In the genomic region with DNA sequence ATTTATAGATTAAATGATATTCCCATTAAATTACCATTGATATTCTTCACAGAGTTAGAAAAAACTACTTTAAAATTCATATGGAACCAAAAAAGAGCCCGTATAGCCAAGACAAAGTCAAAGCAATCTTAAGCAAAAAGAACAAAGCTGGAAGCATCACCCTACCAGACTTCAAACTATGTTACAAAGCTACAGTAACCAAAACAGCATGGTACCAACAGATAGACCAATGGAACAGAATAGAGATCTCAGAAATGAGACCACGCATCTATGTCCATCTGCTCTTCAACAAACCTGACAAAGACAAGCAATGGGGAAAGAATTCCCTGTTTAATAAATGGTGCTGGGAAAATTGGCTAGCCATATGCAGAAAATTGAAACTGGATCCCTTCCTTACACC, we compare ENCODE assay signal across 5 cellular contexts. TPM values are rescaled to one million over a fixed set of nuclear protein-coding genes. Genes with fewer than 3 reads are reported as not detected.
"Had no signal": no experiment of that assay in that cellular context is flagged by ENCODE, and none has a peak within 500 bp of the region (broad histone marks: within the 10 kb centered on the region; RNA-seq: fewer than 3 reads in every experiment).

No MANE protein-coding gene starts in this region.

RNA-seq across cellular contexts. Expression of a gene that starts 45.6 kb away (rescaled TPM):
- total RNA-seq: activated B cell treated with CpG ODN at 0.5 μM for 24 hours; activated CD4-positive, alpha-beta T cell treated with anti-CD3 and anti-CD28 coated beads for 36 hours; activated CD4-positive, alpha-beta T cell treated with anti-CD3 and anti-CD28 coated beads, Interleukin-2, amount 10 ng/mL, durations not matched to agents 7 days and 5 days; activated CD8-positive, alpha-beta T cell treated with anti-CD3 and anti-CD28 coated beads, Interleukin-2, amount 10 ng/mL, durations not matched to agents 7 days and 5 days; T-helper 17 cell had no signal
